8 cellular contexts compared by ENCODE assay signal in genomic region chr15:79896634-79897379, GRCh38. TPM values are rescaled to one million over a fixed set of nuclear protein-coding genes. Genes with fewer than 3 reads are reported as not detected.
A peak's percentile ranks its signal among the peaks of the same experiment; 100 is the strongest.
DNase-seq lines count a peak whose midpoint lies in the region; ATAC-seq and TF ChIP-seq lines count a peak whose summit lies in the region.

Gene MTHFS, minus strand, starts transcription at chr15:79897014. Its CDS starts 26 bp downstream, at chr15:79896988.

- peak; percentile 89 for TF ChIP-seq POLR2A in GM18951 (IDR thresholded peaks at IDR 0.05; ENCODE audit: extremely low read depth, insufficient read depth, insufficient read length)

- DNase-seq in AML-193 (lab: John Stamatoyannopoulos, UW) (peak; percentile 70 to 78), NCI-H460 (ENCODE audit: extremely low read depth, low read depth) (peak; percentile 73), coronary artery (ENCODE audit: low spot score) (peak; percentile 80), left kidney (ENCODE audit: low read depth, low spot score) (peak; percentile 94)
- peak; percentile 70 to 77 for DNase-seq in activated CD4-positive, alpha-beta T cell treated with anti-CD3 and anti-CD28 coated beads for 4 hours
- DNase-seq in stimulated activated CD4-positive, alpha-beta T cell treated with anti-CD3 and anti-CD28 coated beads, Interleukin-2, amount 100 ng/mL, for 24 hours, result peak; percentile 77 to 78

- peak; percentile 39 for TF ChIP-seq CTCF in coronary artery (IDR thresholded peaks at IDR 0.05)

- peak; percentile 67 for ATAC-seq in HG03175 (IDR thresholded peaks at IDR 0.05; ENCODE audit: unreplicated experiment)

- H3K27ac ChIP-seq in coronary artery, result peak within 1 kb of the TSS; percentile 91 to 98

- in situ Hi-C loops in GM18951 (cut with MboI; ENCODE audit: low sequenced_read_pairs, unreplicated experiment), result loop anchor here (25.0 kb wide), 1 partner anchor 265 kb away; the partner anchor contains the start of gene FAH

- H3K4me3 ChIP-seq in coronary artery, result peak within 1 kb of the TSS; percentile 83

RNA-seq across cellular contexts. Expression of gene MTHFS, which starts in this region (rescaled TPM):
- 26.0 and 34.5 TPM in 2 replicates for total RNA-seq in NCI-H460 (2014; rRNA removed; shearing (Covaris generic))
- polyA plus RNA-seq in NCI-H460 (2014; cell fraction: nucleus; rRNA removed), result 21.6 and 33.1 TPM in 2 replicates

Comparison
In these comparisons a context has a peak if more than half of its experiments do, and no peak if none do; other contexts are left out.
1. Peak in every context shown above with its lines: DNase-seq, ATAC-seq, H3K4me3 ChIP-seq and H3K27ac ChIP-seq.